In genomic region chr11:25529572-25529971, GRCh38 we compare ENCODE assay signal across 30 cellular contexts.
"Had no signal": no experiment of that assay in that cellular context is flagged by ENCODE, and none has a peak within 500 bp of the region (broad histone marks: within the 10 kb centered on the region; RNA-seq: fewer than 3 reads in every experiment).

No MANE protein-coding gene starts in this region.

- DNase-seq: naive thymus-derived CD8-positive, alpha-beta T cell; nephron progenitor cell; nucleus accumbens; posterior cingulate gyrus; psoas muscle; right lobe of liver; sigmoid colon; small intestine; stimulated activated CD4-positive, alpha-beta T cell treated with anti-CD3 and anti-CD28 coated beads, Interleukin-15, amount 100 ng/mL, for 24 hours; stimulated activated CD4-positive, alpha-beta T cell treated with anti-CD3 and anti-CD28 coated beads, Interleukin-2, amount 100 ng/mL, for 24 hours; stimulated activated CD4-positive, alpha-beta T cell treated with anti-CD3 and anti-CD28 coated beads, Interleukin-2, amount 100 ng/mL, for 48 hours; stimulated activated CD4-positive, alpha-beta T cell treated with anti-CD3 and anti-CD28 coated beads, Interleukin-4, amount 100 ng/mL, for 24 hours; stimulated activated naive B cell treated with anti-CD40 and anti-IgM and Interleukin-4, amounts not matched to agents 10 μg/mL and 1 μg/mL and 100 μg/mL, for 72 hours; stimulated activated naive CD4-positive, alpha-beta T cell treated with Interleukin-2 at 50 U/mL for 16 hours; stimulated activated naive CD8-positive, alpha-beta T cell treated with anti-CD3 and anti-CD28 coated beads, Interleukin-15, amount 100 ng/mL, for 72 hours; substantia nigra; testis; tibial artery; transverse colon; upper lobe of right lung; uterus had no signal

- H3K27ac Mint-ChIP-seq: naive thymus-derived CD8-positive, alpha-beta T cell; natural killer cell treated with Interleukin-12 subunit alpha and Interleukin-12 subunit beta and Interleukin-15 and Interleukin-18, amount 100 ng/mL, for 72 hours; nephron progenitor cell; progenitor cell of endocrine pancreas; stimulated activated effector memory CD8-positive, alpha-beta T cell treated with anti-CD3 and anti-CD28 coated beads, Interleukin-12 subunit alpha, Interleukin-12 subunit beta, amount 100 ng/mL, for 72 hours; stimulated activated naive B cell treated with anti-CD40 and anti-IgM and Interleukin-4, amounts not matched to agents 10 μg/mL and 1 μg/mL and 100 μg/mL, for 72 hours; stimulated activated naive CD8-positive, alpha-beta T cell treated with anti-CD3 and anti-CD28 coated beads, Interleukin-15, amount 100 ng/mL, for 72 hours; type B pancreatic cell had no signal

- H3K36me3 ChIP-seq: neutrophil, right lobe of liver, sigmoid colon, suprapubic skin, tibial artery, transverse colon, upper lobe of right lung, uterus had no signal

- H3K9me3 ChIP-seq: neutrophil, psoas muscle, right lobe of liver, sigmoid colon, suprapubic skin, testis, tibial artery, transverse colon, upper lobe of right lung, uterus had no signal

- H3K27me3 ChIP-seq: neutrophil, right lobe of liver, sigmoid colon, suprapubic skin, testis, tibial artery, transverse colon, upper lobe of right lung, uterus had no signal

- H3K9me3 Mint-ChIP-seq: nephron progenitor cell; neural crest cell; stimulated activated naive B cell treated with anti-CD40 and anti-IgM and Interleukin-4, amounts not matched to agents 10 μg/mL and 1 μg/mL and 100 μg/mL, for 72 hours; stimulated activated naive CD8-positive, alpha-beta T cell treated with anti-CD3 and anti-CD28 coated beads, Interleukin-15, amount 100 ng/mL, for 72 hours; type B pancreatic cell had no signal

- H3K4me3 Mint-ChIP-seq: naive thymus-derived CD8-positive, alpha-beta T cell; natural killer cell treated with Interleukin-12 subunit alpha and Interleukin-12 subunit beta and Interleukin-15 and Interleukin-18, amount 100 ng/mL, for 72 hours; nephron progenitor cell; neural crest cell; stimulated activated effector memory CD8-positive, alpha-beta T cell treated with anti-CD3 and anti-CD28 coated beads, Interleukin-12 subunit alpha, Interleukin-12 subunit beta, amount 100 ng/mL, for 72 hours; stimulated activated naive B cell treated with anti-CD40 and anti-IgM and Interleukin-4, amounts not matched to agents 10 μg/mL and 1 μg/mL and 100 μg/mL, for 72 hours; stimulated activated naive CD8-positive, alpha-beta T cell treated with anti-CD3 and anti-CD28 coated beads, Interleukin-15, amount 100 ng/mL, for 72 hours; type B pancreatic cell had no signal

- H3K27me3 Mint-ChIP-seq: naive thymus-derived CD8-positive, alpha-beta T cell; natural killer cell treated with Interleukin-12 subunit alpha and Interleukin-12 subunit beta and Interleukin-15 and Interleukin-18, amount 100 ng/mL, for 72 hours; progenitor cell of endocrine pancreas; stimulated activated naive B cell treated with anti-CD40 and anti-IgM and Interleukin-4, amounts not matched to agents 10 μg/mL and 1 μg/mL and 100 μg/mL, for 72 hours; stimulated activated naive CD8-positive, alpha-beta T cell treated with anti-CD3 and anti-CD28 coated beads, Interleukin-15, amount 100 ng/mL, for 72 hours; type B pancreatic cell had no signal

- H3K4me1 ChIP-seq: parathyroid adenoma, psoas muscle, right lobe of liver, sigmoid colon, suprapubic skin, testis, tibial artery, transverse colon, upper lobe of right lung, uterus had no signal

- ATAC-seq: naive thymus-derived CD8-positive, alpha-beta T cell; natural killer cell treated with Interleukin-12 subunit alpha and Interleukin-12 subunit beta and Interleukin-15 and Interleukin-18, amount 100 ng/mL, for 72 hours; psoas muscle; right cardiac atrium; right lobe of liver; stimulated activated effector memory CD8-positive, alpha-beta T cell treated with anti-CD3 and anti-CD28 coated beads, Interleukin-12 subunit alpha, Interleukin-12 subunit beta, amount 100 ng/mL, for 72 hours; stimulated activated naive B cell treated with anti-CD40 and anti-IgM and Interleukin-4, amounts not matched to agents 10 μg/mL and 1 μg/mL and 100 μg/mL, for 72 hours; stimulated activated naive CD8-positive, alpha-beta T cell treated with anti-CD3 and anti-CD28 coated beads, Interleukin-15, amount 100 ng/mL, for 72 hours; upper lobe of right lung had no signal

- FAIRE-seq: small intestine had no signal

- H3K27ac ChIP-seq: neutrophil, parathyroid adenoma, psoas muscle, right lobe of liver, sigmoid colon, suprapubic skin, testis, tibial artery, transverse colon, upper lobe of right lung, uterus had no signal

- H3K4me3 ChIP-seq: psoas muscle, right lobe of liver, sigmoid colon, suprapubic skin, testis, tibial artery, transverse colon, upper lobe of right lung, uterus had no signal

- H3K36me3 Mint-ChIP-seq: naive thymus-derived CD8-positive, alpha-beta T cell; natural killer cell treated with Interleukin-12 subunit alpha and Interleukin-12 subunit beta and Interleukin-15 and Interleukin-18, amount 100 ng/mL, for 72 hours; stimulated activated effector memory CD8-positive, alpha-beta T cell treated with anti-CD3 and anti-CD28 coated beads, Interleukin-12 subunit alpha, Interleukin-12 subunit beta, amount 100 ng/mL, for 72 hours; stimulated activated naive B cell treated with anti-CD40 and anti-IgM and Interleukin-4, amounts not matched to agents 10 μg/mL and 1 μg/mL and 100 μg/mL, for 72 hours; type B pancreatic cell had no signal

- H3K4me1 Mint-ChIP-seq: naive thymus-derived CD8-positive, alpha-beta T cell; nephron progenitor cell; neural crest cell; stimulated activated effector memory CD8-positive, alpha-beta T cell treated with anti-CD3 and anti-CD28 coated beads, Interleukin-12 subunit alpha, Interleukin-12 subunit beta, amount 100 ng/mL, for 72 hours; stimulated activated naive B cell treated with anti-CD40 and anti-IgM and Interleukin-4, amounts not matched to agents 10 μg/mL and 1 μg/mL and 100 μg/mL, for 72 hours; stimulated activated naive CD8-positive, alpha-beta T cell treated with anti-CD3 and anti-CD28 coated beads, Interleukin-15, amount 100 ng/mL, for 72 hours had no signal
